ENCODE assay signal across 31 cellular contexts in genomic region chr12:113163030-113163360, GRCh38. TPM values are rescaled to one million over a fixed set of nuclear protein-coding genes. Genes with fewer than 3 reads are reported as not detected.
DNase-seq lines count a peak whose midpoint lies in the region; ATAC-seq, FAIRE-seq and TF ChIP-seq lines count a peak whose summit lies in the region.
"Had no signal": no experiment of that assay in that cellular context is flagged by ENCODE, and none has a peak within 500 bp of the region (broad histone marks: within the 10 kb centered on the region; RNA-seq: fewer than 3 reads in every experiment).

No MANE protein-coding gene starts in this region.

- peak overlapping the region; percentile 75 for H3K27ac ChIP-seq in BLaER1
- H3K27ac ChIP-seq in K562 (ENCODE audit: extremely low read depth, low read depth, low read length) = no peak overlapping the region
- H3K27ac ChIP-seq in neuronal stem cell (replicated peaks; ENCODE audit: low read length) = no peak overlapping the region
- H3K27ac ChIP-seq: A549, C4-2B, HL-60, Peyer's patch had no signal

- in situ Hi-C loops in K562 (cut with MboI) = no loop called here

- H2BK5ac ChIP-seq in neuronal stem cell (ENCODE audit: low read length) = peak overlapping the region; percentile 78

- H3K9me1 ChIP-seq in K562 (ENCODE audit: control insufficient read depth, insufficient read depth, low read length) = peaks cover 4% of the 10 kb centered on the region

- H3K18ac ChIP-seq in neuronal stem cell (ENCODE audit: low read length) = no peak overlapping the region

- peak overlapping the region; percentile 2 for H2AK5ac ChIP-seq in neuronal stem cell (ENCODE audit: low read depth, low read length)

- DNase-seq in NCI-H82 treated with DMSO at 0.1 percent for 48 hours (lab: John Stamatoyannopoulos, UW; ENCODE audit: unreplicated experiment) (peak; percentile 34), K562 (ENCODE audit: extremely low read depth in 1 of 4, low spot score in 3 of 4) (no peak), neuronal stem cell (ENCODE audit: low spot score) (no peak), dermis blood vessel endothelial cell (no peak)
- DNase-seq: AML-193; Caco-2; CD8-positive, alpha-beta T cell; DMS79; EL; GDM1; HCEC 1CT; MV-4-11; NCI-H1105; NCI-H1436 treated with DMSO at 0.1 percent for 48 hours; NCI-H2029 treated with DMSO at 0.1 percent for 48 hours; NCI-H446 treated with DMSO at 0.1 percent for 48 hours; NCI-H526; OCI-M1; Peyer's patch; SJCRH30 had no signal

- no peaks in the 10 kb centered on the region for H3K79me2 ChIP-seq in K562 (ENCODE audit: control insufficient read depth, insufficient read depth, low read length)

- H3K4me3 ChIP-seq in BLaER1 = no peak overlapping the region
- H3K4me3 ChIP-seq in K562 = no peak overlapping the region
- H3K4me3 ChIP-seq in neuronal stem cell (ENCODE audit: low read length in 2 of 2) = no peak overlapping the region
- H3K4me3 ChIP-seq: A549, GM12878, Peyer's patch, SJCRH30 had no signal

- WGBS in K562 (ENCODE audit: insufficient coverage, low coverage, missing lambda C conversion rate) = 96% methylated on average over 9 of the region's 12 CpGs
- no CpG with 5 or more reads among the region's 12 CpGs for WGBS in neuronal stem cell (ENCODE audit: extremely low coverage in 2 of 2, insufficient read length in 2 of 2, insufficient replicate concordance in 1 of 2), 2 donors

- no peak for TF ChIP-seq EP300 in K562 (IDR thresholded peaks at IDR 0.05; ENCODE audit: low read length)

- H2BK15ac ChIP-seq in neuronal stem cell (ENCODE audit: low read length) = peak overlapping the region; percentile 81

- H2AFZ ChIP-seq in K562 (ENCODE audit: low read depth, low read length) = no peak overlapping the region
- H2AFZ ChIP-seq in neuronal stem cell (ENCODE audit: low read length) = no peak overlapping the region

- CTCF ChIA-PET in K562 (lab: Yijun Ruan, JAX; ENCODE audit: low intra/inter-chr PET ratio) = no interaction called here

- no peak for TF ChIP-seq CTCF in K562 (IDR thresholded peaks at IDR 0.05 in 2 of 3, conservative IDR thresholded peaks at IDR 0.05 in 1 of 3; ENCODE audit: insufficient read depth in 2 of 3, low read depth in 1 of 3, low read length in 3 of 3)

- TF ChIP-seq POLR2A in K562 (conservative IDR thresholded peaks at IDR 0.05) = no peak

- H3K4ac ChIP-seq in neuronal stem cell (ENCODE audit: low read length) = no peak overlapping the region

- POLR2A ChIA-PET in K562 (lab: Yijun Ruan, JAX) = interaction anchor here (0.6 kb wide), 1 partner anchor 11 kb away, joined by 3 read pairs; no protein-coding TSS in a partner anchor

- H3K27me3 ChIP-seq in BLaER1 (peaks cover 2% of the 10 kb centered on the region; the same call in 1 of the 2 replicates), K562 (ENCODE audit: control insufficient read depth in 2 of 2, insufficient read depth in 2 of 2, low read length in 2 of 2) (no peaks in the 10 kb centered on the region), neuronal stem cell (ENCODE audit: control insufficient read depth in 3 of 3, insufficient read depth in 3 of 3, low read depth in 1 of 3, low read length in 3 of 3) (no peaks in the 10 kb centered on the region)
- H3K27me3 ChIP-seq: Peyer's patch, SJCRH30 had no signal

- no peak for FAIRE-seq in K562 (lab: Jason Lieb, UNC)
- FAIRE-seq: A549, GM12878, H1 had no signal

- peak overlapping the region; percentile 81 for H3K23ac ChIP-seq in neuronal stem cell (ENCODE audit: low read depth, low read length, poor library complexity)

- no peak overlapping the region for H4K91ac ChIP-seq in neuronal stem cell (ENCODE audit: low read depth, low read length, poor library complexity)

- H2BK120ac ChIP-seq in neuronal stem cell (ENCODE audit: low read depth, low read length) = peak overlapping the region; percentile 24

- H3K9me3 ChIP-seq in BLaER1 = no peaks in the 10 kb centered on the region
- no peaks in the 10 kb centered on the region for H3K9me3 ChIP-seq in K562 (replicated peaks; ENCODE audit: control insufficient read depth, insufficient read depth, low read depth, low read length)
- no peaks in the 10 kb centered on the region for H3K9me3 ChIP-seq in neuronal stem cell (replicated peaks in 1 of 2; ENCODE audit: control insufficient read depth in 2 of 2, insufficient read depth in 1 of 2, low read depth in 1 of 2, low read length in 2 of 2)
- H3K9me3 ChIP-seq: A549, Caco-2, Peyer's patch, SJCRH30 had no signal

- H3K14ac ChIP-seq in neuronal stem cell (ENCODE audit: low read length) = no peak overlapping the region

- no peak for ATAC-seq in K562
- ATAC-seq in HG03442 (IDR thresholded peaks at IDR 0.05; ENCODE audit: unreplicated experiment) = no peak
- ATAC-seq in GM19023 (IDR thresholded peaks at IDR 0.05; ENCODE audit: unreplicated experiment) = no peak
- no peak for ATAC-seq in GM21737 (IDR thresholded peaks at IDR 0.05; ENCODE audit: unreplicated experiment)
- ATAC-seq: CD8-positive, alpha-beta T cell; GM12878 had no signal

- H3K4me2 ChIP-seq in BLaER1 = peak overlapping the region; percentile 95
- H3K4me2 ChIP-seq in K562 (ENCODE audit: insufficient read depth, low read length) = no peak overlapping the region
- H3K4me2 ChIP-seq in neuronal stem cell (ENCODE audit: insufficient read depth, low read length, poor library complexity, severe bottlenecking) = no peak overlapping the region
- H3K4me2 ChIP-seq: A549 had no signal

- BruUV-seq in K562 (replicated peaks; lab: Mats Ljungman, UMichigan) = no TSS peak

- H4K8ac ChIP-seq in neuronal stem cell (ENCODE audit: low read depth, low read length) = no peak overlapping the region

- peaks cover 37% of the 10 kb centered on the region for H4K20me1 ChIP-seq in BLaER1
- H4K20me1 ChIP-seq in K562 (replicated peaks; ENCODE audit: control insufficient read depth, insufficient read depth, low read length) = peaks cover 27% of the 10 kb centered on the region

- H3K4me1 ChIP-seq in BLaER1 = peaks cover 78% of the 10 kb centered on the region
- peaks cover 9 to 40% of the 10 kb centered on the region in 2 experiments for H3K4me1 ChIP-seq in K562 (replicated peaks in 1 of 2; ENCODE audit: control insufficient read depth in 2 of 2, insufficient read depth in 2 of 2, low read length in 2 of 2)
- peaks cover 5 to 21% of the 10 kb centered on the region in 2 donors for H3K4me1 ChIP-seq in neuronal stem cell (ENCODE audit: control insufficient read depth in 2 of 2, insufficient read depth in 1 of 2, low read depth in 1 of 2, low read length in 2 of 2)
- H3K4me1 ChIP-seq: Caco-2, Peyer's patch had no signal

- H3K36me3 ChIP-seq in BLaER1 (peaks cover 87% of the 10 kb centered on the region), K562 (ENCODE audit: control insufficient read depth, insufficient read depth, low read length) (peaks cover 93% of the 10 kb centered on the region), neuronal stem cell (replicated peaks in 1 of 2; ENCODE audit: control insufficient read depth in 2 of 2, insufficient read depth in 2 of 2, low read length in 2 of 2) (peaks cover 44 to 92% of the 10 kb centered on the region in 2 donors)

- H3K9ac ChIP-seq in BLaER1 (peak overlapping the region; percentile 59), K562 (ENCODE audit: insufficient read depth in 1 of 2, low read depth in 2 of 2, low read length in 2 of 2) (no peak overlapping the region; a peak in 1 of 4 replicates), neuronal stem cell (ENCODE audit: low read depth, low read length, poor library complexity) (no peak overlapping the region)

- no peak overlapping the region for H2BK12ac ChIP-seq in neuronal stem cell (ENCODE audit: low read length)

- H3K79me1 ChIP-seq in neuronal stem cell (ENCODE audit: low read depth, low read length) = peaks cover 6% of the 10 kb centered on the region

- intact Hi-C loops in K562 (cut with micrococcal nuclease) = no loop called here

- no peak for TF ChIP-seq RAD21 in K562 (CRISPR knock-in tag; conservative IDR thresholded peaks at IDR 0.05 in 1 of 2, IDR thresholded peaks at IDR 0.05 in 1 of 2)

RNA-seq across cellular contexts. Expression of gene CFAP73, which starts 13.5 kb away (rescaled TPM):
- not detected in 2 replicates for total RNA-seq in K562 (2011; cell fraction: chromatin; rRNA removed; ENCODE audit: low replicate concordance)
- not detected in 2 replicates for total RNA-seq in K562 (2011; cell fraction: nucleolus; rRNA removed)
- not detected in 2 replicates for total RNA-seq in K562 (2011; cell fraction: nucleoplasm; rRNA removed)
- total RNA-seq in K562 (2014; rRNA removed) = not detected in 2 replicates
- total RNA-seq in K562 (2014; rRNA removed; fragmentation: Illumina TruSeq; extraction: Trizol) = not detected in 2 replicates
- total RNA-seq in K562 (2015; rRNA removed; fragmentation: Illumina TruSeq; extraction: Trizol) = not detected in 2 replicates
- total RNA-seq in K562 (2021) = not detected in 2 replicates
- not detected in 2 replicates for polyA plus RNA-seq in K562 (2011; rRNA removed)
- polyA plus RNA-seq in K562 (2011; cell fraction: cytosol; rRNA removed) = not detected in 2 replicates
- polyA plus RNA-seq in K562 (2011; cell fraction: nucleus; rRNA removed) = not detected in 2 replicates
- 0.14 and 0.17 TPM in 2 replicates for polyA plus RNA-seq in K562 (2012)
- polyA plus RNA-seq in K562 (2014; fragmentation: Illumina TruSeq; extraction: Trizol) = not detected in 2 replicates
- polyA plus RNA-seq in K562 (2014; fragmentation: Nextera tagmentation; extraction: Ambion mirVana) = not detected
- not detected in 2 replicates for polyA plus RNA-seq in K562 (2014; rRNA removed)
- polyA minus RNA-seq in K562 (2011; rRNA and poly(A)+ RNA removed) = not detected in 2 replicates
- polyA minus RNA-seq in K562 (2011; cell fraction: cytosol; rRNA and poly(A)+ RNA removed) = not detected in 2 replicates
- not detected in 2 replicates for polyA minus RNA-seq in K562 (2011; cell fraction: nucleus; rRNA and poly(A)+ RNA removed)
- polyA plus RNA-seq in neuronal stem cell (2013, experiment 1 of 2) = 0.22 TPM
- polyA plus RNA-seq in neuronal stem cell (2013, experiment 2 of 2) = 0.19 TPM
- not detected in 2 replicates for total RNA-seq in dermis blood vessel endothelial cell
- total RNA-seq: LHCN-M2, MCF 10A, Peyer's patch, SJCRH30 had no signal
- polyA plus RNA-seq: GM12878 had no signal

RNA-seq across cellular contexts. Expression of gene DDX54, which starts 22.3 kb away (rescaled TPM):
- 60.9 and 181 TPM in 2 replicates for total RNA-seq in K562 (2011; cell fraction: chromatin; rRNA removed; ENCODE audit: low replicate concordance)
- 87.0 and 87.2 TPM in 2 replicates for total RNA-seq in K562 (2011; cell fraction: nucleolus; rRNA removed)
- 56.8 and 61.4 TPM in 2 replicates for total RNA-seq in K562 (2011; cell fraction: nucleoplasm; rRNA removed)
- total RNA-seq in K562 (2014; rRNA removed) (100 and 135 TPM in 2 replicates), K562 (2014; rRNA removed; fragmentation: Illumina TruSeq; extraction: Trizol) (23.9 and 25.8 TPM in 2 replicates), K562 (2015; rRNA removed; fragmentation: Illumina TruSeq; extraction: Trizol) (48.5 and 51.4 TPM in 2 replicates), K562 (2021) (128 and 132 TPM in 2 replicates), dermis blood vessel endothelial cell (44.7 and 49.0 TPM in 2 replicates)
- polyA plus RNA-seq in K562 (2011; rRNA removed) (56.6 and 80.5 TPM in 2 replicates), K562 (2014; fragmentation: Illumina TruSeq; extraction: Trizol) (44.4 and 77.7 TPM in 2 replicates), K562 (2014; fragmentation: Nextera tagmentation; extraction: Ambion mirVana) (1 to 10 TPM; 1.4 to 3.1 TPM), K562 (2014; rRNA removed) (74.4 and 107 TPM in 2 replicates)
- 71.0 and 78.8 TPM in 2 replicates for polyA plus RNA-seq in K562 (2011; cell fraction: cytosol; rRNA removed)
- 76.8 and 95.6 TPM in 2 replicates for polyA plus RNA-seq in K562 (2011; cell fraction: nucleus; rRNA removed)
- polyA plus RNA-seq in K562 (2012) = 48.8 and 67.9 TPM in 2 replicates
- polyA minus RNA-seq in K562 (2011; rRNA and poly(A)+ RNA removed) = 47.0 and 50.2 TPM in 2 replicates
- 52.1 and 64.3 TPM in 2 replicates for polyA minus RNA-seq in K562 (2011; cell fraction: cytosol; rRNA and poly(A)+ RNA removed)
- 31.1 and 49.1 TPM in 2 replicates for polyA minus RNA-seq in K562 (2011; cell fraction: nucleus; rRNA and poly(A)+ RNA removed)
- polyA plus RNA-seq in neuronal stem cell (2013, experiment 1 of 2) = 60.8 TPM
- 59.6 TPM for polyA plus RNA-seq in neuronal stem cell (2013, experiment 2 of 2)

RNA-seq across cellular contexts. Expression of gene RITA1, which starts 22.5 kb away (rescaled TPM):
- total RNA-seq in K562 (2011; cell fraction: chromatin; rRNA removed; ENCODE audit: low replicate concordance) = 9.9 and 32.6 TPM in 2 replicates
- 18.9 and 25.0 TPM in 2 replicates for total RNA-seq in K562 (2011; cell fraction: nucleolus; rRNA removed)
- total RNA-seq in K562 (2011; cell fraction: nucleoplasm; rRNA removed) = 17.7 and 18.0 TPM in 2 replicates
- total RNA-seq in K562 (2014; rRNA removed) = 40.4 and 52.0 TPM in 2 replicates
- 12.7 and 15.6 TPM in 2 replicates for total RNA-seq in K562 (2014; rRNA removed; fragmentation: Illumina TruSeq; extraction: Trizol)
- 34.3 and 36.7 TPM in 2 replicates for total RNA-seq in K562 (2015; rRNA removed; fragmentation: Illumina TruSeq; extraction: Trizol)
- 34.9 and 38.9 TPM in 2 replicates for total RNA-seq in K562 (2021)
- 17.6 and 17.9 TPM in 2 replicates for polyA plus RNA-seq in K562 (2011; rRNA removed)
- 23.1 and 48.6 TPM in 2 replicates for polyA plus RNA-seq in K562 (2011; cell fraction: cytosol; rRNA removed)
- 10.9 and 15.7 TPM in 2 replicates for polyA plus RNA-seq in K562 (2011; cell fraction: nucleus; rRNA removed)
- polyA plus RNA-seq in K562 (2012) = 23.0 and 27.5 TPM in 2 replicates
- polyA plus RNA-seq in K562 (2014; fragmentation: Illumina TruSeq; extraction: Trizol) = 18.0 and 27.7 TPM in 2 replicates
- 1 to 10 TPM; 2.8 to 3.5 TPM for polyA plus RNA-seq in K562 (2014; fragmentation: Nextera tagmentation; extraction: Ambion mirVana)
- 26.4 and 35.0 TPM in 2 replicates for polyA plus RNA-seq in K562 (2014; rRNA removed)
- 10.0 and 13.0 TPM in 2 replicates for polyA minus RNA-seq in K562 (2011; rRNA and poly(A)+ RNA removed)
- polyA minus RNA-seq in K562 (2011; cell fraction: cytosol; rRNA and poly(A)+ RNA removed) = 12.1 and 15.7 TPM in 2 replicates
- 11.0 and 11.4 TPM in 2 replicates for polyA minus RNA-seq in K562 (2011; cell fraction: nucleus; rRNA and poly(A)+ RNA removed)
- polyA plus RNA-seq in neuronal stem cell (2013, experiment 1 of 2) = 14.5 TPM
- polyA plus RNA-seq in neuronal stem cell (2013, experiment 2 of 2) = 14.3 TPM
- 25.0 and 28.3 TPM in 2 replicates for total RNA-seq in dermis blood vessel endothelial cell

RNA-seq across cellular contexts. Expression of gene RASAL1, which starts 27.4 kb away (rescaled TPM):
- 0.30 TPM in 1 of 2 replicates, not detected in the other for total RNA-seq in K562 (2011; cell fraction: chromatin; rRNA removed; ENCODE audit: low replicate concordance)
- total RNA-seq in K562 (2011; cell fraction: nucleolus; rRNA removed) = 0.17 TPM in 1 of 2 replicates, not detected in the other
- total RNA-seq in K562 (2011; cell fraction: nucleoplasm; rRNA removed) = not detected in 2 replicates
- total RNA-seq in K562 (2014; rRNA removed) (0.08 and 0.14 TPM in 2 replicates), K562 (2014; rRNA removed; fragmentation: Illumina TruSeq; extraction: Trizol) (not detected in 2 replicates), K562 (2015; rRNA removed; fragmentation: Illumina TruSeq; extraction: Trizol) (not detected in 2 replicates), K562 (2021) (0.16 TPM in 1 of 2 replicates, not detected in the other), dermis blood vessel endothelial cell (under 0.01 and 0.05 TPM in 2 replicates)
- polyA plus RNA-seq in K562 (2011; rRNA removed) (0.06 TPM in 1 of 2 replicates, not detected in the other), K562 (2014; fragmentation: Illumina TruSeq; extraction: Trizol) (not detected in 2 replicates), K562 (2014; fragmentation: Nextera tagmentation; extraction: Ambion mirVana) (not detected), K562 (2014; rRNA removed) (not detected in 2 replicates)
- 0.03 TPM in 1 of 2 replicates, not detected in the other for polyA plus RNA-seq in K562 (2011; cell fraction: cytosol; rRNA removed)
- polyA plus RNA-seq in K562 (2011; cell fraction: nucleus; rRNA removed) = 0.07 and 0.18 TPM in 2 replicates
- 0.04 TPM in 1 of 2 replicates, not detected in the other for polyA plus RNA-seq in K562 (2012)
- polyA minus RNA-seq in K562 (2011; rRNA and poly(A)+ RNA removed) = not detected in 2 replicates
- not detected in 2 replicates for polyA minus RNA-seq in K562 (2011; cell fraction: cytosol; rRNA and poly(A)+ RNA removed)
- not detected in 2 replicates for polyA minus RNA-seq in K562 (2011; cell fraction: nucleus; rRNA and poly(A)+ RNA removed)
- polyA plus RNA-seq in neuronal stem cell (2013, experiment 1 of 2) = 0.26 TPM
- polyA plus RNA-seq in neuronal stem cell (2013, experiment 2 of 2) = 0.19 TPM
- total RNA-seq: Caco-2, LHCN-M2, MCF 10A, SJCRH30 had no signal

RNA-seq across cellular contexts. Expression of gene TPCN1, which starts 58.3 kb away (rescaled TPM):
- 112 and 252 TPM in 2 replicates for total RNA-seq in K562 (2011; cell fraction: chromatin; rRNA removed; ENCODE audit: low replicate concordance)
- total RNA-seq in K562 (2011; cell fraction: nucleolus; rRNA removed) = 110 and 123 TPM in 2 replicates
- 98.7 and 108 TPM in 2 replicates for total RNA-seq in K562 (2011; cell fraction: nucleoplasm; rRNA removed)
- 6.4 and 9.2 TPM in 2 replicates for total RNA-seq in K562 (2014; rRNA removed)
- 5.5 and 6.1 TPM in 2 replicates for total RNA-seq in K562 (2014; rRNA removed; fragmentation: Illumina TruSeq; extraction: Trizol)
- total RNA-seq in K562 (2015; rRNA removed; fragmentation: Illumina TruSeq; extraction: Trizol) = 7.4 and 7.8 TPM in 2 replicates
- total RNA-seq in K562 (2021) = 23.8 and 27.2 TPM in 2 replicates
- 12.8 and 18.9 TPM in 2 replicates for polyA plus RNA-seq in K562 (2011; rRNA removed)
- 8.0 and 10.3 TPM in 2 replicates for polyA plus RNA-seq in K562 (2011; cell fraction: cytosol; rRNA removed)
- 137 and 160 TPM in 2 replicates for polyA plus RNA-seq in K562 (2011; cell fraction: nucleus; rRNA removed)
- polyA plus RNA-seq in K562 (2012) = 20.9 and 33.9 TPM in 2 replicates
- polyA plus RNA-seq in K562 (2014; fragmentation: Illumina TruSeq; extraction: Trizol) = 16.2 and 17.0 TPM in 2 replicates
- 1 to 10 TPM in 1 of 2 experiments, under 1 TPM in 1; 0.80 to 1.1 TPM for polyA plus RNA-seq in K562 (2014; fragmentation: Nextera tagmentation; extraction: Ambion mirVana)
- polyA plus RNA-seq in K562 (2014; rRNA removed) = 19.2 and 19.3 TPM in 2 replicates
- 7.8 and 12.1 TPM in 2 replicates for polyA minus RNA-seq in K562 (2011; rRNA and poly(A)+ RNA removed)
- polyA minus RNA-seq in K562 (2011; cell fraction: cytosol; rRNA and poly(A)+ RNA removed) = 17.9 and 21.8 TPM in 2 replicates
- polyA minus RNA-seq in K562 (2011; cell fraction: nucleus; rRNA and poly(A)+ RNA removed) = 30.6 and 40.4 TPM in 2 replicates
- 11.5 TPM for polyA plus RNA-seq in neuronal stem cell (2013, experiment 1 of 2)
- polyA plus RNA-seq in neuronal stem cell (2013, experiment 2 of 2) = 10.7 TPM
- total RNA-seq in dermis blood vessel endothelial cell = 11.2 and 15.1 TPM in 2 replicates
